In genomic region chrX:9396930-9397329, GRCh38 we compare ENCODE assay signal across 17 cellular contexts.
DNase-seq lines count a peak whose midpoint lies in the region; ATAC-seq, FAIRE-seq and TF ChIP-seq lines count a peak whose summit lies in the region.
"Had no signal": no experiment of that assay in that cellular context is flagged by ENCODE, and none has a peak within 500 bp of the region (broad histone marks: within the 10 kb centered on the region; RNA-seq: fewer than 3 reads in every experiment).

No MANE protein-coding gene starts in this region.

- TF ChIP-seq CTCF in Calu3 (IDR thresholded peaks at IDR 0.05; ENCODE audit: unreplicated experiment) (no peak), hepatocyte (IDR thresholded peaks at IDR 0.05; ENCODE audit: poor library complexity) (no peak), progenitor cell of endocrine pancreas (IDR thresholded peaks at IDR 0.05; ENCODE audit: unreplicated experiment) (no peak)

- H3K27me3 ChIP-seq in hepatocyte: no peaks in the 10 kb centered on the region
- H3K27me3 ChIP-seq: vagina had no signal

- no peaks in the 10 kb centered on the region for H4K20me1 ChIP-seq in hepatocyte (ENCODE audit: insufficient read depth, poor library complexity, severe bottlenecking)

- H3K27ac Mint-ChIP-seq in Calu3 (ENCODE audit: unreplicated experiment) (peak overlapping the region; percentile 60), progenitor cell of endocrine pancreas (peak overlapping the region; percentile 33)

- no peaks in the 10 kb centered on the region for H3K9me3 Mint-ChIP-seq in Calu3 (ENCODE audit: low read depth, unreplicated experiment)
- peaks cover 15% of the 10 kb centered on the region for H3K9me3 Mint-ChIP-seq in progenitor cell of endocrine pancreas (ENCODE audit: low read depth)
- H3K9me3 Mint-ChIP-seq: activated T-cell treated with anti-CD3 and anti-CD28 coated beads, Interleukin-2, amount 50 U/mL, for 4 hours had no signal

- H3K4me2 ChIP-seq in hepatocyte: no peak overlapping the region

- no peaks in the 10 kb centered on the region for H3K4me1 ChIP-seq in hepatocyte (ENCODE audit: insufficient read depth)
- H3K4me1 ChIP-seq: heart left ventricle, vagina had no signal

- no peaks in the 10 kb centered on the region for H3K9me3 ChIP-seq in hepatocyte (ENCODE audit: low read depth)
- H3K9me3 ChIP-seq: heart left ventricle, vagina had no signal

- peak overlapping the region; percentile 43 for H3K27ac ChIP-seq in hepatocyte
- H3K27ac ChIP-seq: heart left ventricle, vagina had no signal

- H3K27me3 Mint-ChIP-seq in Calu3 (ENCODE audit: unreplicated experiment) (no peaks in the 10 kb centered on the region), progenitor cell of endocrine pancreas (no peaks in the 10 kb centered on the region)

- 47% methylated on average over 4 of the region's 4 CpGs for WGBS in hepatocyte (ENCODE audit: low lambda C conversion rate, missing lambda C conversion rate)

- intact Hi-C loops in Calu3 (cut with micrococcal nuclease; ENCODE audit: unreplicated experiment): no loop called here

- no peak overlapping the region for H3K4me3 Mint-ChIP-seq in Calu3 (ENCODE audit: low read depth, unreplicated experiment)
- no peak overlapping the region for H3K4me3 Mint-ChIP-seq in progenitor cell of endocrine pancreas (ENCODE audit: low read depth)
- H3K4me3 Mint-ChIP-seq: activated T-cell treated with anti-CD3 and anti-CD28 coated beads, Interleukin-2, amount 50 U/mL, for 4 hours had no signal

- H3K36me3 ChIP-seq in hepatocyte (replicated peaks; ENCODE audit: insufficient read depth, low read depth): no peaks in the 10 kb centered on the region
- H3K36me3 ChIP-seq: heart left ventricle, vagina had no signal

- no peaks in the 10 kb centered on the region for H3K79me2 ChIP-seq in hepatocyte

- DNase-seq in Calu3: peak; percentile 25
- DNase-seq in SW480 (ENCODE audit: low spot score): peak; percentile 80
- DNase-seq in hepatocyte (ENCODE audit: low spot score): peak; percentile 36
- no peak for DNase-seq in progenitor cell of endocrine pancreas (ENCODE audit: low spot score, unreplicated experiment)
- no peak for DNase-seq in NCI-H69 (lab: John Stamatoyannopoulos, UW)
- DNase-seq in frontal cortex (ENCODE audit: low spot score in 2 of 2): no peak
- DNase-seq in NCI-H82 (lab: John Stamatoyannopoulos, UW): no peak
- DNase-seq: activated CD4-positive, alpha-beta T cell treated with anti-CD3 and anti-CD28 coated beads, Interleukin-2, amount 50 U/mL, for 4 hours; activated T-cell treated with anti-CD3 and anti-CD28 coated beads, Interleukin-2, amount 50 U/mL, for 4 hours; DMS 273 treated with DMSO at 0.1 percent for 48 hours; heart left ventricle; kidney; MM.1S; NCI-H2029 treated with DMSO at 0.1 percent for 48 hours; NCI-H510A had no signal

- peaks cover 10% of the 10 kb centered on the region for H3K4me1 Mint-ChIP-seq in Calu3 (ENCODE audit: low read depth, unreplicated experiment)
- peaks cover 8% of the 10 kb centered on the region for H3K4me1 Mint-ChIP-seq in progenitor cell of endocrine pancreas (ENCODE audit: low read depth)

- CTCF ChIA-PET in Calu3 (lab: Charles Lee): interaction anchor here (0.5 to 1.4 kb wide), 3 partner anchors 17 to 66 kb away, joined by 3 to 5 read pairs (median 3); no protein-coding TSS in a partner anchor

- H3K9me2 ChIP-seq in hepatocyte (replicated peaks; ENCODE audit: insufficient read depth): no peaks in the 10 kb centered on the region

- no peak for FAIRE-seq in frontal cortex (lab: Jason Lieb, UNC)
- FAIRE-seq: kidney had no signal

- no peak overlapping the region for H2AFZ ChIP-seq in hepatocyte

- ATAC-seq in HG02623 (IDR thresholded peaks at IDR 0.05; ENCODE audit: unreplicated experiment): no peak
- ATAC-seq: activated T-cell treated with anti-CD3 and anti-CD28 coated beads, Interleukin-2, amount 50 U/mL, for 4 hours; heart left ventricle had no signal

- BruUV-seq in Calu3 (replicated peaks; lab: Mats Ljungman, UMichigan): no TSS peak

- H3K36me3 Mint-ChIP-seq in Calu3 (ENCODE audit: insufficient read depth, unreplicated experiment): peaks cover 5% of the 10 kb centered on the region
- no peaks in the 10 kb centered on the region for H3K36me3 Mint-ChIP-seq in progenitor cell of endocrine pancreas (ENCODE audit: insufficient read depth)

- no peak overlapping the region for H3K4me3 ChIP-seq in hepatocyte
- H3K4me3 ChIP-seq: heart left ventricle, vagina had no signal

Comparison
In these comparisons a context has a peak if more than half of its experiments do, and no peak if none do; other contexts are left out.
1. DNase-seq: peak in Calu3 (single experiment), SW480 (single experiment) and hepatocyte (single experiment); none in progenitor cell of endocrine pancreas (single experiment), NCI-H69 (single experiment), frontal cortex (0 of 2) and NCI-H82 (single experiment).